In genomic region chr5:177300971-177301370, GRCh38 we compare ENCODE assay signal across 7 cellular contexts. TPM values are rescaled to one million over a fixed set of nuclear protein-coding genes. Genes with fewer than 3 reads are reported as not detected.
DNase-seq lines count a peak whose midpoint lies in the region; ATAC-seq and TF ChIP-seq lines count a peak whose summit lies in the region.
"Had no signal": no experiment of that assay in that cellular context is flagged by ENCODE, and none has a peak within 500 bp of the region (broad histone marks: within the 10 kb centered on the region; RNA-seq: fewer than 3 reads in every experiment).

No MANE protein-coding gene starts in this region.

- TF ChIP-seq CTCF in HFFc6 (IDR thresholded peaks at IDR 0.05): no peak
- no peak for TF ChIP-seq CTCF in neural crest cell (conservative IDR thresholded peaks at IDR 0.05)

- DNase-seq in HFFc6 (no peak), neural crest cell (ENCODE audit: low read depth, low spot score) (no peak), NCI-H1436 treated with DMSO at 0.1 percent for 48 hours (lab: John Stamatoyannopoulos, UW) (no peak), NCI-H1694 treated with DMSO at 0.1 percent for 48 hours (lab: John Stamatoyannopoulos, UW) (no peak)
- no peak for DNase-seq in activated naive CD8-positive, alpha-beta T cell treated with anti-CD3 and anti-CD28 coated beads for 36 hours
- DNase-seq: NCI-H1417 treated with DMSO at 0.1 percent for 48 hours had no signal

- H3K4me1 Mint-ChIP-seq in HFFc6 (ENCODE audit: low read depth) (peaks cover 54% of the 10 kb centered on the region), neural crest cell (peaks cover 48% of the 10 kb centered on the region)
- H3K4me1 Mint-ChIP-seq in activated naive CD8-positive, alpha-beta T cell treated with anti-CD3 and anti-CD28 coated beads for 36 hours: peaks cover 77% of the 10 kb centered on the region

- H3K9me3 Mint-ChIP-seq in HFFc6 (no peaks in the 10 kb centered on the region), neural crest cell (no peaks in the 10 kb centered on the region)
- H3K9me3 Mint-ChIP-seq in activated naive CD8-positive, alpha-beta T cell treated with anti-CD3 and anti-CD28 coated beads for 36 hours: no peaks in the 10 kb centered on the region

- H3K36me3 Mint-ChIP-seq in HFFc6 (ENCODE audit: low read depth) (peaks cover 25% of the 10 kb centered on the region), neural crest cell (ENCODE audit: low read depth) (peaks cover 2% of the 10 kb centered on the region)
- H3K36me3 Mint-ChIP-seq in activated naive CD8-positive, alpha-beta T cell treated with anti-CD3 and anti-CD28 coated beads for 36 hours: peaks cover 44% of the 10 kb centered on the region

- H3K27ac Mint-ChIP-seq in HFFc6 (peak overlapping the region; percentile 87), neural crest cell (ENCODE audit: unreplicated experiment) (peak overlapping the region; percentile 43)
- peak overlapping the region; percentile 80 for H3K27ac Mint-ChIP-seq in activated naive CD8-positive, alpha-beta T cell treated with anti-CD3 and anti-CD28 coated beads for 36 hours

- no peak overlapping the region for H3K4me3 Mint-ChIP-seq in HFFc6
- H3K4me3 Mint-ChIP-seq in activated naive CD8-positive, alpha-beta T cell treated with anti-CD3 and anti-CD28 coated beads for 36 hours: peak overlapping the region; percentile 42
- H3K4me3 Mint-ChIP-seq in neural crest cell: peak overlapping the region; percentile 95

- H3K27me3 Mint-ChIP-seq in HFFc6 (ENCODE audit: insufficient read depth) (peaks cover 17% of the 10 kb centered on the region), neural crest cell (ENCODE audit: low read depth) (peaks cover 8% of the 10 kb centered on the region)
- H3K27me3 Mint-ChIP-seq in activated naive CD8-positive, alpha-beta T cell treated with anti-CD3 and anti-CD28 coated beads for 36 hours: no peaks in the 10 kb centered on the region

- no peak for ATAC-seq in HG02973 (IDR thresholded peaks at IDR 0.05; ENCODE audit: unreplicated experiment)

RNA-seq across cellular contexts. Expression of gene RAB24, which starts 2.5 kb away (rescaled TPM):
- 10 to 100 TPM; 23.3 to 31.4 (median 26.4) TPM for total RNA-seq in HFFc6 (2021; fragmentation: NEBNext Ultra II Directional; extraction: Animal tissue kit (Norgen Biotek cat#: 25700))
- 10 to 100 TPM; 26.8 to 29.9 TPM for total RNA-seq in activated naive CD8-positive, alpha-beta T cell treated with anti-CD3 and anti-CD28 coated beads for 36 hours
- total RNA-seq in neural crest cell: 32.0 and 33.0 TPM in 2 replicates

RNA-seq across cellular contexts. Expression of gene PRELID1, which starts 2.6 kb away (rescaled TPM):
- 100 to 1,000 TPM; 182 to 225 (median 217) TPM for total RNA-seq in HFFc6 (2021; fragmentation: NEBNext Ultra II Directional; extraction: Animal tissue kit (Norgen Biotek cat#: 25700))
- 100 to 1,000 TPM; 311 to 315 TPM for total RNA-seq in activated naive CD8-positive, alpha-beta T cell treated with anti-CD3 and anti-CD28 coated beads for 36 hours
- 169 and 180 TPM in 2 replicates for total RNA-seq in neural crest cell

RNA-seq across cellular contexts. Expression of gene MXD3, which starts 10.7 kb away (rescaled TPM):
- 10 to 100 TPM in 5 of 6 experiments, 1 to 10 TPM in 1; 7.7 to 17.0 (median 15.3) TPM for total RNA-seq in HFFc6 (2021; fragmentation: NEBNext Ultra II Directional; extraction: Animal tissue kit (Norgen Biotek cat#: 25700))
- 10 to 100 TPM; 14.7 to 17.3 TPM for total RNA-seq in activated naive CD8-positive, alpha-beta T cell treated with anti-CD3 and anti-CD28 coated beads for 36 hours
- total RNA-seq in neural crest cell: 36.9 and 40.3 TPM in 2 replicates

RNA-seq across cellular contexts. Expression of gene LMAN2, which starts 50.5 kb away (rescaled TPM):
- 100 to 1,000 TPM; 153 to 169 (median 164) TPM for total RNA-seq in HFFc6 (2021; fragmentation: NEBNext Ultra II Directional; extraction: Animal tissue kit (Norgen Biotek cat#: 25700))
- total RNA-seq in activated naive CD8-positive, alpha-beta T cell treated with anti-CD3 and anti-CD28 coated beads for 36 hours: 10 to 100 TPM; 91.5 to 92.1 TPM
- 73.0 and 80.5 TPM in 2 replicates for total RNA-seq in neural crest cell

RNA-seq across cellular contexts. Expression of gene RGS14, which starts 56.8 kb away (rescaled TPM):
- total RNA-seq in HFFc6 (2021; fragmentation: NEBNext Ultra II Directional; extraction: Animal tissue kit (Norgen Biotek cat#: 25700)): 1 to 10 TPM; 1.0 to 2.2 (median 1.2) TPM
- 10 to 100 TPM; 38.9 to 41.2 TPM for total RNA-seq in activated naive CD8-positive, alpha-beta T cell treated with anti-CD3 and anti-CD28 coated beads for 36 hours
- 12.3 and 15.7 TPM in 2 replicates for total RNA-seq in neural crest cell
